Comparison of ENCODE assay signal across 1 cellular context in genomic region chr6:47157063-47157462, GRCh38.
TF ChIP-seq lines count a peak whose summit lies in the region.

No MANE protein-coding gene starts in this region.

TF ChIP-seq in IMR-90, 13 proteins besides CTCF, POLR2A, EP300 and RAD21 (continued from another document):
- TF ChIP-seq, protein P1, sequence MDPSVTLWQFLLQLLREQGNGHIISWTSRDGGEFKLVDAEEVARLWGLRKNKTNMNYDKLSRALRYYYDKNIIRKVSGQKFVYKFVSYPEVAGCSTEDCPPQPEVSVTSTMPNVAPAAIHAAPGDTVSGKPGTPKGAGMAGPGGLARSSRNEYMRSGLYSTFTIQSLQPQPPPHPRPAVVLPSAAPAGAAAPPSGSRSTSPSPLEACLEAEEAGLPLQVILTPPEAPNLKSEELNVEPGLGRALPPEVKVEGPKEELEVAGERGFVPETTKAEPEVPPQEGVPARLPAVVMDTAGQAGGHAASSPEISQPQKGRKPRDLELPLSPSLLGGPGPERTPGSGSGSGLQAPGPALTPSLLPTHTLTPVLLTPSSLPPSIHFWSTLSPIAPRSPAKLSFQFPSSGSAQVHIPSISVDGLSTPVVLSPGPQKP (IDR thresholded peaks at IDR 0.05; ENCODE audit: borderline replicate concordance, low read depth, low read length) = no peak
- TF ChIP-seq NFE2L2 (IDR thresholded peaks at IDR 0.05; ENCODE audit: low read depth, low read length) (no peak), CEBPB (IDR thresholded peaks at IDR 0.05; ENCODE audit: low read depth, low read length) (no peak), MAFK (IDR thresholded peaks at IDR 0.05; ENCODE audit: low read depth, low read length) (no peak), MAZ (IDR thresholded peaks at IDR 0.05; ENCODE audit: borderline replicate concordance, low read depth, low read length) (no peak), RCOR1 (IDR thresholded peaks at IDR 0.05; ENCODE audit: insufficient replicate concordance, low read length) (no peak), MXI1 (IDR thresholded peaks at IDR 0.05; ENCODE audit: borderline replicate concordance, low read depth, low read length) (no peak), BHLHE40 (IDR thresholded peaks at IDR 0.05; ENCODE audit: low read depth, low read length) (no peak), FOS (IDR thresholded peaks at IDR 0.05; ENCODE audit: low read depth, low read length) (no peak)
- TF ChIP-seq, protein P2, sequence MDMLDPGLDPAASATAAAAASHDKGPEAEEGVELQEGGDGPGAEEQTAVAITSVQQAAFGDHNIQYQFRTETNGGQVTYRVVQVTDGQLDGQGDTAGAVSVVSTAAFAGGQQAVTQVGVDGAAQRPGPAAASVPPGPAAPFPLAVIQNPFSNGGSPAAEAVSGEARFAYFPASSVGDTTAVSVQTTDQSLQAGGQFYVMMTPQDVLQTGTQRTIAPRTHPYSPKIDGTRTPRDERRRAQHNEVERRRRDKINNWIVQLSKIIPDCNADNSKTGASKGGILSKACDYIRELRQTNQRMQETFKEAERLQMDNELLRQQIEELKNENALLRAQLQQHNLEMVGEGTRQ (IDR thresholded peaks at IDR 0.05; ENCODE audit: low read depth, low read length) = no peak
